ENCODE assay signal across 15 cellular contexts in genomic region chr2:196989496-196989895, GRCh38.
DNase-seq lines count a peak whose midpoint lies in the region; ATAC-seq, FAIRE-seq and TF ChIP-seq lines count a peak whose summit lies in the region.
"Had no signal": no experiment of that assay in that cellular context is flagged by ENCODE, and none has a peak within 500 bp of the region (broad histone marks: within the 10 kb centered on the region; RNA-seq: fewer than 3 reads in every experiment).

No MANE protein-coding gene starts in this region.

- POLR2A ChIA-PET in CD4-positive, alpha-beta T cell (lab: Charles Lee) = interaction anchor here (0.7 kb wide), 1 partner anchor 1500 kb away, joined by 3 read pairs; no protein-coding TSS in a partner anchor
- POLR2A ChIA-PET in GM12878 (lab: Charles Lee) = interaction anchor here (1.0 kb wide), 1 partner anchor 69 kb away, joined by 3 read pairs; no protein-coding TSS in a partner anchor

- peaks cover 92% of the 10 kb centered on the region for H3K36me3 Mint-ChIP-seq in CD4-positive, alpha-beta T cell (ENCODE audit: low read depth)
- H3K36me3 Mint-ChIP-seq: mesothelial cell of epicardium had no signal

- no peak overlapping the region for H3K4me3 ChIP-seq in ACC112 (ENCODE audit: low read depth, low read length)
- H3K4me3 ChIP-seq in GM12878 = no peak overlapping the region
- H3K4me3 ChIP-seq: BLaER1 treated with 17β-estradiol and CSF1 and Interleukin-3, amounts not matched to agents 10 nM and 100 nM; body of pancreas; heart right ventricle; vagina had no signal

- FAIRE-seq in GM12878 (lab: Jason Lieb, UNC) = no peak

- 79% methylated on average over 4 of the region's 4 CpGs for WGBS in GM12878 (ENCODE audit: insufficient coverage, insufficient replicate concordance, low lambda C conversion rate, missing lambda C conversion rate)

- H3K79me2 ChIP-seq in ACC112 (ENCODE audit: control insufficient read depth, insufficient read depth, low read length, unreplicated experiment) (no peaks in the 10 kb centered on the region), GM12878 (ENCODE audit: control insufficient read depth, insufficient read depth, low read length) (no peaks in the 10 kb centered on the region)

- no peak for DNase-seq in CD4-positive, alpha-beta T cell
- DNase-seq in NOMO-1 treated with dmso at 0.1 percent for 144 hours (lab: John Stamatoyannopoulos, UW; ENCODE audit: unreplicated experiment) (peak; percentile 23), GM12878 (ENCODE audit: low read depth, low spot score) (no peak), dedifferentiated amniotic fluid mesenchymal stem cell (ENCODE audit: extremely low spot score) (no peak)
- DNase-seq: activated CD4-positive, CD25-positive, alpha-beta regulatory T cell; body of pancreas; H9; heart right ventricle; stimulated activated naive CD4-positive, alpha-beta T cell treated with Interleukin-2 at 50 U/mL for 16 hours had no signal

- H3K4me2 ChIP-seq in GM12878 (ENCODE audit: control insufficient read depth, insufficient read depth) = no peak overlapping the region

- H3K9ac ChIP-seq in GM12878 (ENCODE audit: control insufficient read depth, insufficient read depth, low read length) = no peak overlapping the region

- H3K27ac Mint-ChIP-seq in CD4-positive, alpha-beta T cell = peak overlapping the region; percentile 60

- no peak overlapping the region for H3K4me3 Mint-ChIP-seq in CD4-positive, alpha-beta T cell
- H3K4me3 Mint-ChIP-seq: H9, mesothelial cell of epicardium had no signal

- H3K27me3 ChIP-seq in ACC112 (ENCODE audit: insufficient read depth, low read length) (no peaks in the 10 kb centered on the region), GM12878 (replicated peaks in 1 of 2; ENCODE audit: control insufficient read depth in 2 of 2, insufficient read depth in 2 of 2, low read length in 1 of 2) (no peaks in the 10 kb centered on the region)
- H3K27me3 ChIP-seq in CD4-positive, alpha-beta T cell (ENCODE audit: control insufficient read depth, insufficient read depth, low read length) = no peaks in the 10 kb centered on the region
- H3K27me3 ChIP-seq: BLaER1 treated with 17β-estradiol and CSF1 and Interleukin-3, amounts not matched to agents 10 nM and 100 nM; body of pancreas; heart right ventricle; vagina had no signal

- H2AFZ ChIP-seq in ACC112 (ENCODE audit: low read length, unreplicated experiment) = peak overlapping the region; percentile 1
- H2AFZ ChIP-seq in GM12878 (ENCODE audit: control insufficient read depth, low read depth, low read length) = no peak overlapping the region

- H3K27ac ChIP-seq in ACC112 (ENCODE audit: low read depth, low read length) (no peak overlapping the region), GM12878 (ENCODE audit: control insufficient read depth, insufficient read depth) (no peak overlapping the region)
- no peak overlapping the region for H3K27ac ChIP-seq in CD4-positive, alpha-beta T cell (ENCODE audit: low read depth, low read length)
- H3K27ac ChIP-seq: body of pancreas, vagina had no signal

- H4K20me1 ChIP-seq in GM12878 (ENCODE audit: control insufficient read depth, insufficient read depth) = no peaks in the 10 kb centered on the region
- H4K20me1 ChIP-seq: BLaER1 treated with 17β-estradiol and CSF1 and Interleukin-3, amounts not matched to agents 10 nM and 100 nM had no signal

- no peak for TF ChIP-seq POLR2A in GM12878 (IDR thresholded peaks at IDR 0.05; ENCODE audit: low read depth, low read length)

- H3K9me3 ChIP-seq in CD4-positive, alpha-beta T cell (ENCODE audit: control insufficient read depth, low read length) = no peaks in the 10 kb centered on the region
- H3K9me3 ChIP-seq in GM12878 (replicated peaks; ENCODE audit: control insufficient read depth, insufficient read depth, low read length) = no peaks in the 10 kb centered on the region
- H3K9me3 ChIP-seq: BLaER1 treated with 17β-estradiol and CSF1 and Interleukin-3, amounts not matched to agents 10 nM and 100 nM; body of pancreas; heart right ventricle; vagina had no signal

- no peak for ATAC-seq in CD4-positive, alpha-beta T cell (ENCODE audit: poor library complexity)
- ATAC-seq in GM12878 (no peak), GM21515 (IDR thresholded peaks at IDR 0.05; ENCODE audit: unreplicated experiment) (no peak), GM21526 (IDR thresholded peaks at IDR 0.05; ENCODE audit: low FRiP score, unreplicated experiment) (no peak)
- ATAC-seq: body of pancreas had no signal

- TF ChIP-seq CTCF in CD4-positive, alpha-beta T cell (IDR thresholded peaks at IDR 0.05) = no peak
- TF ChIP-seq CTCF in GM12878 (IDR thresholded peaks at IDR 0.05 in 2 of 3, conservative IDR thresholded peaks at IDR 0.05 in 1 of 3; ENCODE audit: control insufficient read depth in 2 of 3, extremely low read depth in 1 of 3, insufficient read depth in 1 of 3, low read depth in 3 of 3, low read length in 3 of 3) = no peak

- TF ChIP-seq EP300 in GM12878 (IDR thresholded peaks at IDR 0.05; ENCODE audit: borderline replicate concordance in 1 of 2, control insufficient read depth in 1 of 2, low read depth in 2 of 2, low read length in 2 of 2) = no peak

- intact Hi-C loops in CD4-positive, alpha-beta T cell (cut with DNase I, micrococcal nuclease) = no loop called here
- intact Hi-C loops in GM12878 (cut with micrococcal nuclease; ENCODE audit: unreplicated experiment) = no loop called here

- H3K36me3 ChIP-seq in ACC112 (ENCODE audit: insufficient read depth, low read length) = no peaks in the 10 kb centered on the region
- peaks cover 0 to 13% of the 10 kb centered on the region in 2 experiments; a peak in 3 of 4 replicates for H3K36me3 ChIP-seq in GM12878 (ENCODE audit: control insufficient read depth in 2 of 2, insufficient read depth in 2 of 2, low read length in 1 of 2)

- TSS peak; percentile 2 for BruUV-seq in GM12878 (replicated peaks; lab: Mats Ljungman, UMichigan)

- H3K9me3 Mint-ChIP-seq in CD4-positive, alpha-beta T cell = no peaks in the 10 kb centered on the region
- H3K9me3 Mint-ChIP-seq: H9, mesothelial cell of epicardium had no signal

- CTCF ChIA-PET in CD4-positive, alpha-beta T cell (lab: Charles Lee) = no interaction called here
- CTCF ChIA-PET in GM12878 (lab: Yijun Ruan, JAX) = interaction anchor here (0.5 to 0.6 kb wide), 2 partner anchors 26 to 39 kb away, joined by 3 read pairs; no protein-coding TSS in a partner anchor

- peaks cover 19% of the 10 kb centered on the region for H3K4me1 ChIP-seq in ACC112 (ENCODE audit: control insufficient read depth, insufficient read depth, low read length, unreplicated experiment)
- H3K4me1 ChIP-seq in GM12878 (ENCODE audit: control insufficient read depth, insufficient read depth, low read length) = no peaks in the 10 kb centered on the region
- H3K4me1 ChIP-seq: vagina had no signal

- RAD21 ChIA-PET in GM12878 (lab: Charles Lee; ENCODE audit: unreplicated experiment) = no interaction called here

- in situ Hi-C loops in GM12878 (cut with MboI) = no loop called here

- H3K27me3 Mint-ChIP-seq in CD4-positive, alpha-beta T cell = no peaks in the 10 kb centered on the region

- H3K4me1 Mint-ChIP-seq in CD4-positive, alpha-beta T cell (ENCODE audit: low read depth) = peaks cover 64% of the 10 kb centered on the region

- SMC1A ChIA-PET in GM12878 (lab: Charles Lee; ENCODE audit: uncharacterized antibody, unreplicated experiment) = interaction anchor here (0.6 kb wide), 1 partner anchor 63 kb away, joined by 3 read pairs; no protein-coding TSS in a partner anchor

- no peak for TF ChIP-seq RAD21 in GM12878 (IDR thresholded peaks at IDR 0.05; ENCODE audit: insufficient read depth, low read depth, low read length)

TF ChIP-seq in GM12878, 131 proteins besides CTCF, POLR2A, EP300 and RAD21 (continues in another document):
- TF ChIP-seq EZH2 (IDR thresholded peaks at IDR 0.05; ENCODE audit: borderline replicate concordance, control insufficient read depth, low read depth, low read length) (no peak), E2F4 (IDR thresholded peaks at IDR 0.05; ENCODE audit: low read depth, low read length) (no peak), PRDM15 (CRISPR knock-in tag; IDR thresholded peaks at IDR 0.05) (no peak)
